ENCODE assay signal across 8 cellular contexts in the genomic region with DNA sequence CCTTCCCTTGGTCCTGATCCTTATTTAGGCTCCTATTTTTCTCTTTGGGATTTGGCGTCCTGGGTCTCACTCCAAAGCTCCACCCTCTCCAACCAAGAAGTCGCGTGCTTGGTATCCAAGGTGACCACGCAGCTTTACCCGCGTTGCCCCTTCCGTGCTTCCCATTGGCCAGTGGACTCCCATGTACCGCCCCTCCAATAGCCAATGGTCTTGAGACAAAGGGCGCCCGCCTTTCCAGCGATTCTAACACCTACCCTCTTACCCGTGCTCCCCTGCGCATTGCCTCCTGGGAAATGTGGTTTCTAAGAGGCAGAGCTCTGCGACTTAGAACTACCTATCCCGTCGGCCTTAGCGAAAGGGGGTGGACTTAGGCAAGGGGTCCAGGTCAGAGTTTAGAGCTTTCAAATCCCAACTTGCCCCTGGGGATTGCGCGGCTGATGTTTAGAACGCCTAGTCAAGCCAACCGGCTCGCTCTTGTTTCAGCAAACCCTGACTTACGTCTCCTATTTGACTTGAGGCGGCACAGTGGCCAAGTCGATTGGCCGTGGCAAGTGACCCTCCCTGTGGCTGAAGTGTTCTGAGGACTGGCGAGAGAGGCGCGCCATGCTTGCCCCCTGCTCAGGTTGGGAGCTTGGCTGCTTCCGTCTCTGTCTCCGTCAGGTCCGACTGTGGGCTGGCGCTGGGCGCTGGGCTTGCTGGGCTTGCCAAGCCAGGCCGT. TPM values are rescaled to one million over a fixed set of nuclear protein-coding genes. Genes with fewer than 3 reads are reported as not detected.
A peak's percentile ranks its signal among the peaks of the same experiment; 100 is the strongest.
DNase-seq lines count a peak whose midpoint lies in the region; ATAC-seq and TF ChIP-seq lines count a peak whose summit lies in the region.
"Not testable (repeated sequence)": the region's sequence is repeated elsewhere in the genome, so short reads cannot be mapped to it uniquely, and the experiment has no call there.

Gene FAM185A, plus strand, starts transcription at position 395 of the 718 bp plus-strand sequence. Its CDS starts 209 bp downstream, at position 604.

- 0% methylated on average over 19 of the region's 35 CpGs for WGBS in right lobe of liver (ENCODE audit: insufficient coverage, low coverage, low lambda C conversion rate, missing lambda C conversion rate)

- ATAC-seq in GM19455 (IDR thresholded peaks at IDR 0.05; ENCODE audit: unreplicated experiment) (peak; percentile 99), right lobe of liver (peak; percentile 97 to 99 (median 98))

- POLR2A ChIA-PET in CD4-positive, alpha-beta memory T cell (lab: Charles Lee; ENCODE audit: partially characterized antibody), result interaction anchor here (0.8 to 1.3 kb wide), 6 partner anchors 321 to 531 kb away, joined by 3 to 11 read pairs (median 4); partner anchors contain the start of genes ARMC10, FBXL13, NAPEPLD and PRKRIP1
- POLR2A ChIA-PET in activated CD4-positive, alpha-beta memory T cell treated with anti-CD3 and anti-CD28 coated beads, Interleukin-2, amount 10 ng/mL, durations not matched to agents 7 days and 5 days (lab: Charles Lee), result interaction anchor here (0.7 to 1.2 kb wide), 3 partner anchors 36 to 327 kb away, joined by 3 to 12 read pairs (median 5); partner anchors contain the start of genes ARMC10 and FBXL13

- TF ChIP-seq CTCF in right lobe of liver (IDR thresholded peaks at IDR 0.05), result not testable (repeated sequence)

- H3K27me3 Mint-ChIP-seq in CD4-positive, alpha-beta memory T cell; activated CD4-positive, alpha-beta memory T cell treated with anti-CD3 and anti-CD28 coated beads, Interleukin-2, amount 10 ng/mL, durations not matched to agents 7 days and 5 days: not testable (repeated sequence)

- H3K9me3 ChIP-seq in CD4-positive, alpha-beta memory T cell (ENCODE audit: control insufficient read depth in 1 of 2, low read length in 2 of 2); right lobe of liver: not testable (repeated sequence)

- H3K27ac ChIP-seq in CD4-positive, alpha-beta memory T cell (ENCODE audit: low read depth, low read length), result peak within 1 kb of the TSS; percentile 61
- peak within 1 kb of the TSS in 2 of 3 donors; percentile 20 to 60 for H3K27ac ChIP-seq in right lobe of liver

- peak within 1 kb of the TSS; percentile 67 to 95 for H3K4me3 ChIP-seq in CD4-positive, alpha-beta memory T cell (ENCODE audit: low read length in 2 of 2)
- peak within 1 kb of the TSS; percentile 65 to 76 (median 70) for H3K4me3 ChIP-seq in right lobe of liver

- TF ChIP-seq POLR2A in right lobe of liver (IDR thresholded peaks at IDR 0.05), result peak; percentile 63

- not testable (repeated sequence) for H3K9me3 Mint-ChIP-seq in CD4-positive, alpha-beta memory T cell; activated CD4-positive, alpha-beta memory T cell treated with anti-CD3 and anti-CD28 coated beads, Interleukin-2, amount 10 ng/mL, durations not matched to agents 7 days and 5 days

- H3K27me3 ChIP-seq in CD4-positive, alpha-beta memory T cell (ENCODE audit: insufficient read depth, low read length); right lobe of liver: not testable (repeated sequence)

- not testable (repeated sequence) for H3K36me3 ChIP-seq in CD4-positive, alpha-beta memory T cell (ENCODE audit: insufficient read depth, low read length); right lobe of liver

- intact Hi-C loops in CD4-positive, alpha-beta memory T cell (cut with micrococcal nuclease), result loop anchor here (1.0 to 5.0 kb wide), 4 partner anchors 326 to 549 kb away; partner anchors contain the start of genes FBXL13, NAPEPLD, PMPCB and PRKRIP1
- intact Hi-C loops in right lobe of liver (cut with DNase I), result not testable (repeated sequence)

- H3K36me3 Mint-ChIP-seq in CD4-positive, alpha-beta memory T cell; activated CD4-positive, alpha-beta memory T cell treated with anti-CD3 and anti-CD28 coated beads, Interleukin-2, amount 10 ng/mL, durations not matched to agents 7 days and 5 days (ENCODE audit: low read depth): not testable (repeated sequence)

- H3K4me3 Mint-ChIP-seq in CD4-positive, alpha-beta memory T cell, result peak within 1 kb of the TSS; percentile 87 to 93 (median 90)
- H3K4me3 Mint-ChIP-seq in activated CD4-positive, alpha-beta memory T cell treated with anti-CD3 and anti-CD28 coated beads, Interleukin-2, amount 10 ng/mL, durations not matched to agents 7 days and 5 days, result peak within 1 kb of the TSS; percentile 83

- CTCF ChIA-PET in CD4-positive, alpha-beta memory T cell (lab: Charles Lee; ENCODE audit: partially characterized antibody), result not testable (repeated sequence)
- CTCF ChIA-PET in activated CD4-positive, alpha-beta memory T cell treated with anti-CD3 and anti-CD28 coated beads, Interleukin-2, amount 10 ng/mL, durations not matched to agents 7 days and 5 days (lab: Charles Lee), result interaction anchor here (0.5 to 1.5 kb wide), 3 partner anchors 141 to 326 kb away, joined by 3 to 14 read pairs (median 8); partner anchors contain the start of genes ARMC10 and FBXL13

- not testable (repeated sequence) for H3K4me1 ChIP-seq in CD4-positive, alpha-beta memory T cell (ENCODE audit: insufficient read depth, low read length); right lobe of liver

- peak; percentile 94 to 99 (median 95) for DNase-seq in CD4-positive, alpha-beta memory T cell
- DNase-seq in HK-2 (ENCODE audit: unreplicated experiment) (peak; percentile 98), NCI-H82 treated with DMSO at 0.1 percent for 48 hours (lab: John Stamatoyannopoulos, UW; ENCODE audit: unreplicated experiment) (peak; percentile 99), ecto neural progenitor cell (ENCODE audit: low spot score) (peak; percentile 97), right lobe of liver (peak; percentile 97 to 100 (median 99))
- DNase-seq in activated CD4-positive, alpha-beta memory T cell treated with anti-CD3 and anti-CD28 coated beads, Interleukin-2, amount 10 ng/mL, durations not matched to agents 7 days and 5 days, result peak; percentile 97
- peak; percentile 97 for DNase-seq in stimulated activated CD4-positive, alpha-beta T cell treated with anti-CD3 and anti-CD28 coated beads, Interleukin-4, amount 100 ng/mL, for 24 hours

- peak within 1 kb of the TSS; percentile 65 to 97 (median 95) for H3K27ac Mint-ChIP-seq in CD4-positive, alpha-beta memory T cell
- H3K27ac Mint-ChIP-seq in activated CD4-positive, alpha-beta memory T cell treated with anti-CD3 and anti-CD28 coated beads, Interleukin-2, amount 10 ng/mL, durations not matched to agents 7 days and 5 days, result peak within 1 kb of the TSS; percentile 57

- H3K4me1 Mint-ChIP-seq in CD4-positive, alpha-beta memory T cell, result peaks cover 7 to 19% (median 11%) of the 10 kb centered on the region in 4 donors
- H3K4me1 Mint-ChIP-seq in activated CD4-positive, alpha-beta memory T cell treated with anti-CD3 and anti-CD28 coated beads, Interleukin-2, amount 10 ng/mL, durations not matched to agents 7 days and 5 days, result peaks cover 22% of the 10 kb centered on the region

RNA-seq across cellular contexts. Expression of gene FAM185A, which starts in this region (rescaled TPM):
- total RNA-seq in CD4-positive, alpha-beta memory T cell, result 10 to 100 TPM in 1 of 2 experiments, 1 to 10 TPM in 1; 8.6 to 11.1 TPM
- polyA plus RNA-seq in CD4-positive, alpha-beta memory T cell, result 1 to 10 TPM; 4.6 to 7.0 TPM
- total RNA-seq in activated CD4-positive, alpha-beta memory T cell treated with anti-CD3 and anti-CD28 coated beads, Interleukin-2, amount 10 ng/mL, durations not matched to agents 7 days and 5 days, result 1 to 10 TPM; 6.1 to 7.2 TPM
- 10 to 100 TPM in 2 of 6 experiments, 1 to 10 TPM in 4; 6.4 to 13.5 (median 8.4) TPM for total RNA-seq in right lobe of liver

Comparison
In these comparisons a context has a peak if more than half of its experiments do, and no peak if none do; other contexts are left out.
1. Peak in every context shown above with its lines: DNase-seq, ATAC-seq, H3K4me3 ChIP-seq and H3K27ac ChIP-seq.